Comparison of ENCODE assay signal across 8 cellular contexts in genomic region chr10:109978481-109978880, GRCh38. TPM values are rescaled to one million over a fixed set of nuclear protein-coding genes. Genes with fewer than 3 reads are reported as not detected.
DNase-seq lines count a peak whose midpoint lies in the region; ATAC-seq and TF ChIP-seq lines count a peak whose summit lies in the region.

No MANE protein-coding gene starts in this region.

- H2AK5ac ChIP-seq in trophoblast cell (ENCODE audit: low read length): no peak overlapping the region

- no CpG with 5 or more reads among the region's 6 CpGs for WGBS in trophoblast cell (ENCODE audit: extremely low coverage, insufficient coverage, insufficient read length)

- no peaks in the 10 kb centered on the region for H3K9me3 ChIP-seq in trophoblast cell (ENCODE audit: insufficient read depth, low read depth, low read length)

- peak overlapping the region; percentile 56 for H2BK5ac ChIP-seq in trophoblast cell (ENCODE audit: low read depth, low read length, poor library complexity)

- H3K18ac ChIP-seq in trophoblast cell (ENCODE audit: low read length): no peak overlapping the region

- H2BK12ac ChIP-seq in trophoblast cell (ENCODE audit: low read length): no peak overlapping the region

- H3K4me3 ChIP-seq in GM12875 (ENCODE audit: low read depth, low read length) (no peak overlapping the region), trophoblast cell (ENCODE audit: low read depth, low read length) (no peak overlapping the region)

- no peak overlapping the region for H4K12ac ChIP-seq in trophoblast cell (ENCODE audit: low read depth, low read length)

- peaks cover 8% of the 10 kb centered on the region for H3K79me1 ChIP-seq in trophoblast cell (ENCODE audit: low read length)

- no peaks in the 10 kb centered on the region for H3K36me3 ChIP-seq in trophoblast cell (ENCODE audit: control insufficient read depth in 1 of 2, insufficient read depth in 2 of 2, low read length in 2 of 2)

- no peak overlapping the region for H3K4ac ChIP-seq in trophoblast cell (ENCODE audit: low read depth, low read length)

- no peak overlapping the region for H2AFZ ChIP-seq in trophoblast cell (ENCODE audit: insufficient read depth, low read length, poor library complexity)

- peak; percentile 22 for DNase-seq in NCI-H226
- peak; percentile 37 for DNase-seq in activated T-cell treated with anti-CD3 and anti-CD28 coated beads for 48 hours (ENCODE audit: low read depth)
- DNase-seq in fibroblast of the conjunctiva (ENCODE audit: low read depth): peak; percentile 70
- DNase-seq in trophoblast cell: peak; percentile 22 to 71

- H3K23ac ChIP-seq in trophoblast cell (ENCODE audit: low read length): no peak overlapping the region

- peak overlapping the region; percentile 81 for H4K91ac ChIP-seq in trophoblast cell (ENCODE audit: low read depth, low read length)

- H3K4me2 ChIP-seq in trophoblast cell (ENCODE audit: low read length): no peak overlapping the region

- peak; percentile 74 for TF ChIP-seq CTCF in GM12875 (IDR thresholded peaks at IDR 0.05; ENCODE audit: borderline replicate concordance, insufficient read depth, low read depth, low read length)

- H3K4me1 ChIP-seq in trophoblast cell (ENCODE audit: control insufficient read depth in 1 of 2, insufficient read depth in 2 of 2, low read length in 2 of 2): peaks cover 0 to 6% of the 10 kb centered on the region in 2 experiments

- no peak overlapping the region for H3K14ac ChIP-seq in trophoblast cell (ENCODE audit: low read length)

- H3K27ac ChIP-seq in trophoblast cell (ENCODE audit: low read depth, low read length): peak overlapping the region; percentile 58

- no peak overlapping the region for H3K9ac ChIP-seq in trophoblast cell (ENCODE audit: low read length)

- H4K8ac ChIP-seq in trophoblast cell (ENCODE audit: low read depth, low read length): no peak overlapping the region

- peaks cover 1% of the 10 kb centered on the region for H3K79me2 ChIP-seq in trophoblast cell (ENCODE audit: control insufficient read depth, insufficient read depth, low read length, poor library complexity)

- no peak for ATAC-seq in HG02759 (IDR thresholded peaks at IDR 0.05; ENCODE audit: unreplicated experiment)
- ATAC-seq in GM21515 (IDR thresholded peaks at IDR 0.05; ENCODE audit: unreplicated experiment): no peak
- ATAC-seq in HG03460 (IDR thresholded peaks at IDR 0.05; ENCODE audit: unreplicated experiment): no peak

- peak overlapping the region; percentile 68 for H2BK120ac ChIP-seq in trophoblast cell (ENCODE audit: insufficient read depth, low read length, poor library complexity)

- no peaks in the 10 kb centered on the region for H3K27me3 ChIP-seq in trophoblast cell (ENCODE audit: insufficient read depth, low read length)

RNA-seq across cellular contexts. Expression of gene ADD3, which starts 29.3 kb away (rescaled TPM):
- polyA plus RNA-seq in trophoblast cell (2013): 62.9 and 91.7 TPM in 2 replicates

RNA-seq across cellular contexts. Expression of gene XPNPEP1, which starts 55.2 kb away (rescaled TPM):
- polyA plus RNA-seq in trophoblast cell (2013): 48.2 and 48.7 TPM in 2 replicates
